ENCODE assay signal across 12 cellular contexts in the genomic region with DNA sequence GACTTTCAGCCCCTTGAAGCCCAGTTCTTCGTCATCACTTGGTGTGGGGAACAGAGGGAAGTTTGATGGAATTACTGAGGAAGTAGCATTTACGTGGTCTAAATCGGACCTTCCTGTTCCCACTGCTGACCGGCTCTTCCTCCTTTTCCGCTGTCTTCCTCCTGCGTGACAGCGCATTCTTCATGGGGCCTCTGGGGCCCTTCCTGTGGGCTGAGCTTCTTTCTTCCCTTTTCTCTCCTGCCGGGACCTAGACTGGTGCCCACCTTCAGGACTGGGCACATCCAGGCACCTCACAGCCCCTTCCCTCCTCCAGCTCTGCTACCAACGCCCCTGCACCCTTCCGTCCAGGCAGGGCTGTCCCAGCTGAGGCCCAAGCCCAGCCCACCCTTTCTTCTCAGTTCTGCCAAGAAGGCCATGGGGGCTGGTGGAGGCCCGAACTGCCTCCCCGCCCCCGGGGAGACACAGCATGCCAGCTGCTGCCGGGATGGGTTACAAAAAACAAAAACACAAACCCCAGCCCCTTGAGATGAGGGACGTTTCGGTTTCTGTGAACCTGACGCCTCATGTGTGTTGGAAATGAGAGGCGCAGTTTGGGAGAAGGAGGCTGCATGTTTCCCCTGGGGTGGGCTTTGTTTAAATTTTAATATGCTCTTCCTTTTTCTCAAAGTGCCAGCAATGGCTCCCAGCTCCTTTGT. TPM values are rescaled to one million over a fixed set of nuclear protein-coding genes. Genes with fewer than 3 reads are reported as not detected.
DNase-seq lines count a peak whose midpoint lies in the region; ATAC-seq and TF ChIP-seq lines count a peak whose summit lies in the region.
"Had no signal": no experiment of that assay in that cellular context is flagged by ENCODE, and none has a peak within 500 bp of the region (broad histone marks: within the 10 kb centered on the region; RNA-seq: fewer than 3 reads in every experiment).

No MANE protein-coding gene starts in this region.

- H3K36me3 ChIP-seq in heart right ventricle (no peaks in the 10 kb centered on the region), trophoblast cell (ENCODE audit: control insufficient read depth in 1 of 2, insufficient read depth in 2 of 2, low read length in 2 of 2) (no peaks in the 10 kb centered on the region)

- H3K27me3 Mint-ChIP-seq in chondrocyte (ENCODE audit: low read depth) = no peaks in the 10 kb centered on the region
- H3K27me3 Mint-ChIP-seq: activated naive CD4-positive, alpha-beta T cell treated with anti-CD3 and anti-CD28 coated beads, Interleukin-2, amount 10 ng/mL, durations not matched to agents 7 days and 5 days had no signal

- no peaks in the 10 kb centered on the region for H3K79me1 ChIP-seq in trophoblast cell (ENCODE audit: low read length)

- no peak overlapping the region for H2BK12ac ChIP-seq in trophoblast cell (ENCODE audit: low read length)

- H3K27me3 ChIP-seq in heart right ventricle (no peaks in the 10 kb centered on the region), trophoblast cell (ENCODE audit: insufficient read depth, low read length) (no peaks in the 10 kb centered on the region)

- no peak overlapping the region for H4K8ac ChIP-seq in trophoblast cell (ENCODE audit: low read depth, low read length)

- H2BK120ac ChIP-seq in trophoblast cell (ENCODE audit: insufficient read depth, low read length, poor library complexity) = no peak overlapping the region

- H3K23ac ChIP-seq in trophoblast cell (ENCODE audit: low read length) = no peak overlapping the region

- no peak overlapping the region for H3K4me2 ChIP-seq in trophoblast cell (ENCODE audit: low read length)

- no peaks in the 10 kb centered on the region for H3K36me3 Mint-ChIP-seq in chondrocyte (ENCODE audit: low read depth)
- H3K36me3 Mint-ChIP-seq: WTC11 had no signal

- H4K91ac ChIP-seq in trophoblast cell (ENCODE audit: low read depth, low read length) = no peak overlapping the region

- no peak overlapping the region for H2AFZ ChIP-seq in trophoblast cell (ENCODE audit: insufficient read depth, low read length, poor library complexity)

- H3K9me3 ChIP-seq in heart right ventricle (no peaks in the 10 kb centered on the region), trophoblast cell (ENCODE audit: insufficient read depth, low read depth, low read length) (no peaks in the 10 kb centered on the region)

- ATAC-seq in heart right ventricle = peak; percentile 76 to 91 (median 84)

- H3K79me2 ChIP-seq in trophoblast cell (ENCODE audit: control insufficient read depth, insufficient read depth, low read length, poor library complexity) = peaks cover 2% of the 10 kb centered on the region

- 56 to 65% methylated on average over 17 to 18 of the region's 18 CpGs for WGBS in heart right ventricle, 2 donors
- WGBS in trophoblast cell (ENCODE audit: extremely low coverage, insufficient coverage, insufficient read length) = no CpG with 5 or more reads among the region's 18 CpGs

- peak overlapping the region; percentile 22 for H3K14ac ChIP-seq in trophoblast cell (ENCODE audit: low read length)

- intact Hi-C loops in heart right ventricle (cut with DNase I) = no loop called here

- H2AK5ac ChIP-seq in trophoblast cell (ENCODE audit: low read length) = no peak overlapping the region

- H4K12ac ChIP-seq in trophoblast cell (ENCODE audit: low read depth, low read length) = peak overlapping the region; percentile 37

- no peak overlapping the region for H3K9ac ChIP-seq in trophoblast cell (ENCODE audit: low read length)

- H3K4me1 ChIP-seq in heart right ventricle (peaks cover 0 to 54% (median 20%) of the 10 kb centered on the region in 9 donors), trophoblast cell (ENCODE audit: control insufficient read depth in 1 of 2, insufficient read depth in 2 of 2, low read length in 2 of 2) (peaks cover 3 to 5% of the 10 kb centered on the region in 2 experiments)

- peak overlapping the region in 9 of 10 donors; percentile 49 to 94 (median 79) for H3K27ac ChIP-seq in heart right ventricle
- H3K27ac ChIP-seq in trophoblast cell (ENCODE audit: low read depth, low read length) = no peak overlapping the region
- H3K27ac ChIP-seq: C4-2B had no signal

- H3K27ac Mint-ChIP-seq in chondrocyte (ENCODE audit: unreplicated experiment) = no peak overlapping the region
- H3K27ac Mint-ChIP-seq: activated naive CD4-positive, alpha-beta T cell treated with anti-CD3 and anti-CD28 coated beads, Interleukin-2, amount 10 ng/mL, durations not matched to agents 7 days and 5 days; WTC11 had no signal

- TF ChIP-seq CTCF in heart right ventricle (IDR thresholded peaks at IDR 0.05) = no peak
- TF ChIP-seq CTCF in chondrocyte (IDR thresholded peaks at IDR 0.05) = no peak

- no peak overlapping the region for H3K4me3 Mint-ChIP-seq in chondrocyte (ENCODE audit: unreplicated experiment)
- H3K4me3 Mint-ChIP-seq: activated naive CD4-positive, alpha-beta T cell treated with anti-CD3 and anti-CD28 coated beads, Interleukin-2, amount 10 ng/mL, durations not matched to agents 7 days and 5 days; WTC11 had no signal

- DNase-seq in GDM1 (lab: John Stamatoyannopoulos, UW) (peak; percentile 41), SKM-1 treated with dmso at 0.1 percent for 144 hours (lab: John Stamatoyannopoulos, UW; ENCODE audit: unreplicated experiment) (peak; percentile 69), heart right ventricle (peak in 1 of 2 donors; percentile 60), trophoblast cell (peak in 1 of 2 donors; percentile 24), NCI-H82 treated with DMSO at 0.1 percent for 48 hours (lab: John Stamatoyannopoulos, UW; ENCODE audit: unreplicated experiment) (no peak), chondrocyte (ENCODE audit: low spot score) (no peak), HuH-7 (ENCODE audit: low spot score) (no peak)
- DNase-seq in stimulated activated CD4-positive, alpha-beta T cell treated with anti-CD3 and anti-CD28 coated beads, Interleukin-2, amount 100 ng/mL, for 48 hours = no peak
- DNase-seq: activated naive CD4-positive, alpha-beta T cell treated with anti-CD3 and anti-CD28 coated beads, Interleukin-2, amount 10 ng/mL, durations not matched to agents 7 days and 5 days; NCI-H1694 had no signal

- peak overlapping the region; percentile 43 for H3K18ac ChIP-seq in trophoblast cell (ENCODE audit: low read length)

- no peaks in the 10 kb centered on the region for H3K9me3 Mint-ChIP-seq in chondrocyte (ENCODE audit: low read depth)
- H3K9me3 Mint-ChIP-seq: activated naive CD4-positive, alpha-beta T cell treated with anti-CD3 and anti-CD28 coated beads, Interleukin-2, amount 10 ng/mL, durations not matched to agents 7 days and 5 days; WTC11 had no signal

- H2BK5ac ChIP-seq in trophoblast cell (ENCODE audit: low read depth, low read length, poor library complexity) = no peak overlapping the region

- H3K4me3 ChIP-seq in heart right ventricle (peak overlapping the region in 4 of 10 donors; percentile 5 to 25 (median 10)), trophoblast cell (ENCODE audit: low read depth, low read length) (no peak overlapping the region)

- peak overlapping the region; percentile 21 for H3K4ac ChIP-seq in trophoblast cell (ENCODE audit: low read depth, low read length)

- H3K4me1 Mint-ChIP-seq in chondrocyte (ENCODE audit: low read depth) = no peaks in the 10 kb centered on the region

RNA-seq across cellular contexts. Expression of gene ZNF710, which starts 19.1 kb away (rescaled TPM):
- total RNA-seq in heart right ventricle (10 to 100 TPM in 1 of 10 donors, 1 to 10 TPM in 9; 2.8 to 19.8 (median 3.9) TPM), chondrocyte (6.7 to 14.4 TPM (median 12.9 TPM) in 3 replicates)
- 10 to 100 TPM in 1 of 2 donors, 1 to 10 TPM in 1; 3.3 to 11.0 TPM for polyA plus RNA-seq in heart right ventricle
- 27.6 and 29.8 TPM in 2 replicates for polyA plus RNA-seq in trophoblast cell (2013)

Comparison
In these comparisons a context has a peak if more than half of its experiments do, and no peak if none do; other contexts are left out.
1. DNase-seq: peak in GDM1 (single experiment) and SKM-1 treated with dmso at 0.1 percent for 144 hours (single experiment); none in stimulated activated CD4-positive, alpha-beta T cell treated with anti-CD3 and anti-CD28 coated beads, Interleukin-2, amount 100 ng/mL, for 48 hours (0 of 2), NCI-H82 treated with DMSO at 0.1 percent for 48 hours (single experiment), chondrocyte (single experiment) and HuH-7 (single experiment).